ENCODE assay signal across 1 cellular context in the genomic region with DNA sequence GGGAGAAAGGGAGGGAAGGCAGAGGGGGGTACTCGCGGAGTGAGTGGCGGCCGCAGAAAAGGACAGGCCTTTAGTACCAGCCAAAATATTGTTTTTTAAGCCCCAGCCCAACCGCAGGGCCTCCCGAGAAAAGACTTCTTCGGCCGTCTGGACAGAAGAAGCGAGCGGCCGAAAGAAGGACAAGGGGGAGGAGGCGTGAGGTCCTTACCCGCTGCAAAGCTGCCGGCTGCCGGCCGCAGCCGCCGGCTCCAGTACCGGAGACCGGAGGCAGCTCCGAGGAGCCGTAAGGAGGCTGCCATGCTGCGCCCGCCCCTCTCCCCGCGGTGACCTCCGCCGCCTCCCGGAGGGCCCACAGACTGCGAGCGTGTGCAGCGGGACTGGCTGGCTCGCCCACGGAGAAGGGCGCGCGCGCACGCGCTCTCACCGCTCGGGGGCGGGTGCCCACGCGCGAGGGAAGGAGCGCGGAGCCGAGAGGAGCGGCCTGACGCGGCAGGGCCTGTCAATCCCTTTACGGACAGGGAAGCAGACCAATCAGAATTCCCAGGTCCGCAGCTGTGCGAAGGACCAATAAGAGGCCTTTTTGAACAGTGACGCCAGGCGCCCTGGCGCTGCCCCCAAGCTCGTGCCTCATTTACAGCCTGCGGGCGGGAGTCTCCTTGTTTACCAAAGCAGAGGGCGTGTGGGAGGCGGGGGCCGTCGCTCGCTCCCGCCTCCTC.
TF ChIP-seq lines count a peak whose summit lies in the region.

TSS of gene HIBADH (minus strand) at position 394 of the 716 bp plus-strand sequence. CDS start at position 299, 95 bp downstream.

TF ChIP-seq in HepG2, 621 proteins besides CTCF, POLR2A, EP300 and RAD21 (continued from another document and continues in another):
- TF ChIP-seq, protein P1, sequence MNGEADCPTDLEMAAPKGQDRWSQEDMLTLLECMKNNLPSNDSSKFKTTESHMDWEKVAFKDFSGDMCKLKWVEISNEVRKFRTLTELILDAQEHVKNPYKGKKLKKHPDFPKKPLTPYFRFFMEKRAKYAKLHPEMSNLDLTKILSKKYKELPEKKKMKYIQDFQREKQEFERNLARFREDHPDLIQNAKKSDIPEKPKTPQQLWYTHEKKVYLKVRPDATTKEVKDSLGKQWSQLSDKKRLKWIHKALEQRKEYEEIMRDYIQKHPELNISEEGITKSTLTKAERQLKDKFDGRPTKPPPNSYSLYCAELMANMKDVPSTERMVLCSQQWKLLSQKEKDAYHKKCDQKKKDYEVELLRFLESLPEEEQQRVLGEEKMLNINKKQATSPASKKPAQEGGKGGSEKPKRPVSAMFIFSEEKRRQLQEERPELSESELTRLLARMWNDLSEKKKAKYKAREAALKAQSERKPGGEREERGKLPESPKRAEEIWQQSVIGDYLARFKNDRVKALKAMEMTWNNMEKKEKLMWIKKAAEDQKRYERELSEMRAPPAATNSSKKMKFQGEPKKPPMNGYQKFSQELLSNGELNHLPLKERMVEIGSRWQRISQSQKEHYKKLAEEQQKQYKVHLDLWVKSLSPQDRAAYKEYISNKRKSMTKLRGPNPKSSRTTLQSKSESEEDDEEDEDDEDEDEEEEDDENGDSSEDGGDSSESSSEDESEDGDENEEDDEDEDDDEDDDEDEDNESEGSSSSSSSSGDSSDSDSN (CRISPR knock-in tag; IDR thresholded peaks at IDR 0.05) = peak; percentile 85
- TF ChIP-seq JUN (CRISPR knock-in tag; IDR thresholded peaks at IDR 0.05) (0 out of 2 replicates have a peak, but pooled peaks have one; percentile 48), RXRB (CRISPR knock-in tag; IDR thresholded peaks at IDR 0.05; ENCODE audit: borderline replicate concordance) (peak; percentile 65; the same call in 1 of the 2 replicates), THAP9 (CRISPR knock-in tag; IDR thresholded peaks at IDR 0.05; ENCODE audit: borderline replicate concordance) (no peak; the same call in 1 of the 2 replicates), ZNF672 (CRISPR knock-in tag; IDR thresholded peaks at IDR 0.05) (no peak), CREM (IDR thresholded peaks at IDR 0.05) (peak; percentile 89), CREM (CRISPR knock-in tag; IDR thresholded peaks at IDR 0.05) (no peak), ZSCAN29 (CRISPR knock-in tag; conservative IDR thresholded peaks at IDR 0.05) (no peak), HOXA9 (CRISPR knock-in tag; IDR thresholded peaks at IDR 0.05; ENCODE audit: borderline replicate concordance) (no peak), BORCS8-MEF2B (CRISPR knock-in tag; IDR thresholded peaks at IDR 0.05) (peak; percentile 74), ZNF609 (CRISPR knock-in tag; IDR thresholded peaks at IDR 0.05; ENCODE audit: borderline replicate concordance) (no peak), TFDP2 (CRISPR knock-in tag; IDR thresholded peaks at IDR 0.05) (peak; percentile 93), ZNF224 (CRISPR knock-in tag; IDR thresholded peaks at IDR 0.05) (no peak), NBN (conservative IDR thresholded peaks at IDR 0.05) (no peak), MEIS2 (CRISPR knock-in tag; IDR thresholded peaks at IDR 0.05) (no peak), NFE2L1 (CRISPR knock-in tag; IDR thresholded peaks at IDR 0.05; ENCODE audit: borderline replicate concordance) (no peak), TAF1 (CRISPR knock-in tag; IDR thresholded peaks at IDR 0.05) (peak; percentile 80), AHR (CRISPR knock-in tag; IDR thresholded peaks at IDR 0.05) (0 out of 2 replicates have a peak, but pooled peaks have one; percentile 21), ZMAT3 (CRISPR knock-in tag; conservative IDR thresholded peaks at IDR 0.05) (peak; percentile 88; the same call in 1 of the 2 replicates), FUBP1 (CRISPR knock-in tag; IDR thresholded peaks at IDR 0.05; ENCODE audit: borderline replicate concordance) (no peak), ZNF816 (CRISPR knock-in tag; IDR thresholded peaks at IDR 0.05; ENCODE audit: borderline replicate concordance) (no peak), ZNF24 (IDR thresholded peaks at IDR 0.05) (no peak), MXD1 (CRISPR knock-in tag; IDR thresholded peaks at IDR 0.05) (peak; percentile 55; the same call in 1 of the 2 replicates), AKNA (CRISPR knock-in tag; IDR thresholded peaks at IDR 0.05; ENCODE audit: borderline replicate concordance) (no peak)
- TF ChIP-seq, protein P2, sequence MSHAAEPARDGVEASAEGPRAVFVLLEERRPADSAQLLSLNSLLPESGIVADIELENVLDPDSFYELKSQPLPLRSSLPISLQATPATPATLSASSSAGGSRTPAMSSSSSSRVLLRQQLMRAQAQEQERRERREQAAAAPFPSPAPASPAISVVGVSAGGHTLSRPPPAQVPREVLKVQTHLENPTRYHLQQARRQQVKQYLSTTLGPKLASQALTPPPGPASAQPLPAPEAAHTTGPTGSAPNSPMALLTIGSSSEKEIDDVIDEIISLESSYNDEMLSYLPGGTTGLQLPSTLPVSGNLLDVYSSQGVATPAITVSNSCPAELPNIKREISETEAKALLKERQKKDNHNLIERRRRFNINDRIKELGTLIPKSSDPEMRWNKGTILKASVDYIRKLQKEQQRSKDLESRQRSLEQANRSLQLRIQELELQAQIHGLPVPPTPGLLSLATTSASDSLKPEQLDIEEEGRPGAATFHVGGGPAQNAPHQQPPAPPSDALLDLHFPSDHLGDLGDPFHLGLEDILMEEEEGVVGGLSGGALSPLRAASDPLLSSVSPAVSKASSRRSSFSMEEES (CRISPR knock-in tag; IDR thresholded peaks at IDR 0.05) = peak; percentile 89
- TF ChIP-seq, protein P3, sequence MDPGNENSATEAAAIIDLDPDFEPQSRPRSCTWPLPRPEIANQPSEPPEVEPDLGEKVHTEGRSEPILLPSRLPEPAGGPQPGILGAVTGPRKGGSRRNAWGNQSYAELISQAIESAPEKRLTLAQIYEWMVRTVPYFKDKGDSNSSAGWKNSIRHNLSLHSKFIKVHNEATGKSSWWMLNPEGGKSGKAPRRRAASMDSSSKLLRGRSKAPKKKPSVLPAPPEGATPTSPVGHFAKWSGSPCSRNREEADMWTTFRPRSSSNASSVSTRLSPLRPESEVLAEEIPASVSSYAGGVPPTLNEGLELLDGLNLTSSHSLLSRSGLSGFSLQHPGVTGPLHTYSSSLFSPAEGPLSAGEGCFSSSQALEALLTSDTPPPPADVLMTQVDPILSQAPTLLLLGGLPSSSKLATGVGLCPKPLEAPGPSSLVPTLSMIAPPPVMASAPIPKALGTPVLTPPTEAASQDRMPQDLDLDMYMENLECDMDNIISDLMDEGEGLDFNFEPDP (CRISPR knock-in tag; conservative IDR thresholded peaks at IDR 0.05) = 0 out of 2 replicates have a peak, but pooled peaks have one; percentile 66
- TF ChIP-seq, protein P4, sequence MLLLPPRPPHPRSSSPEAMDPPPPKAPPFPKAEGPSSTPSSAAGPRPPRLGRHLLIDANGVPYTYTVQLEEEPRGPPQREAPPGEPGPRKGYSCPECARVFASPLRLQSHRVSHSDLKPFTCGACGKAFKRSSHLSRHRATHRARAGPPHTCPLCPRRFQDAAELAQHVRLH (CRISPR knock-in tag; IDR thresholded peaks at IDR 0.05; ENCODE audit: borderline replicate concordance, low read depth) = peak; percentile 19; the same call in 1 of the 2 replicates
